In genomic region chr5:18850159-18850558, GRCh38 we compare ENCODE assay signal across 22 cellular contexts.
"Had no signal": no experiment of that assay in that cellular context is flagged by ENCODE, and none has a peak within 500 bp of the region (broad histone marks: within the 10 kb centered on the region; RNA-seq: fewer than 3 reads in every experiment).

No MANE protein-coding gene starts in this region.

- DNase-seq: dorsolateral prefrontal cortex; effector CD4-positive, alpha-beta T cell; heart left ventricle; left ventricle myocardium superior; lower lobe of right lung; mucosa of descending colon; naive B cell; nucleus accumbens; stimulated activated CD4-positive, alpha-beta T cell treated with anti-CD3 and anti-CD28 coated beads, Interleukin-2, amount 100 ng/mL, for 24 hours; stimulated activated CD4-positive, alpha-beta T cell treated with anti-CD3 and anti-CD28 coated beads, Interleukin-4, amount 100 ng/mL, for 24 hours; stimulated activated naive CD4-positive, alpha-beta T cell treated with Interleukin-2 at 50 U/mL for 16 hours; stomach; thyroid gland; trophoblast cell had no signal

- H2AFZ ChIP-seq: hepatocyte had no signal

- H3K27ac ChIP-seq: dorsolateral prefrontal cortex, heart left ventricle, hepatocyte, lower lobe of right lung, prostate gland, right atrium auricular region, stomach, thyroid gland had no signal

- ATAC-seq: heart left ventricle; left ventricle myocardium superior; lower lobe of right lung; mucosa of descending colon; natural killer cell treated with Interleukin-12 subunit alpha and Interleukin-12 subunit beta and Interleukin-15 and Interleukin-18, amount 100 ng/mL, for 72 hours; sciatic nerve; stimulated activated effector memory CD8-positive, alpha-beta T cell treated with anti-CD3 and anti-CD28 coated beads, Interleukin-12 subunit alpha, Interleukin-12 subunit beta, amount 100 ng/mL, for 72 hours had no signal

- H3K4me1 ChIP-seq: heart left ventricle, lower lobe of right lung, prostate gland, right atrium auricular region, stomach, thyroid gland had no signal

- H3K27me3 Mint-ChIP-seq: naive B cell; natural killer cell treated with Interleukin-12 subunit alpha and Interleukin-12 subunit beta and Interleukin-15 and Interleukin-18, amount 100 ng/mL, for 72 hours had no signal

- H3K79me2 ChIP-seq: hepatocyte had no signal

- H3K36me3 Mint-ChIP-seq: naive B cell; natural killer cell treated with Interleukin-12 subunit alpha and Interleukin-12 subunit beta and Interleukin-15 and Interleukin-18, amount 100 ng/mL, for 72 hours; stimulated activated effector memory CD8-positive, alpha-beta T cell treated with anti-CD3 and anti-CD28 coated beads, Interleukin-12 subunit alpha, Interleukin-12 subunit beta, amount 100 ng/mL, for 72 hours had no signal

- H3K4me3 ChIP-seq: dorsolateral prefrontal cortex, heart left ventricle, hepatocyte, lower lobe of right lung, mucosa of descending colon, prostate gland, right atrium auricular region, smooth muscle cell, stomach, thyroid gland had no signal

- H3K4me2 ChIP-seq: hepatocyte, smooth muscle cell had no signal

- H3K9me3 Mint-ChIP-seq: stimulated activated effector memory CD8-positive, alpha-beta T cell treated with anti-CD3 and anti-CD28 coated beads, Interleukin-12 subunit alpha, Interleukin-12 subunit beta, amount 100 ng/mL, for 72 hours had no signal

- H3K4me3 Mint-ChIP-seq: naive B cell; natural killer cell treated with Interleukin-12 subunit alpha and Interleukin-12 subunit beta and Interleukin-15 and Interleukin-18, amount 100 ng/mL, for 72 hours; neural crest cell; stimulated activated effector memory CD8-positive, alpha-beta T cell treated with anti-CD3 and anti-CD28 coated beads, Interleukin-12 subunit alpha, Interleukin-12 subunit beta, amount 100 ng/mL, for 72 hours had no signal

- H3K4me1 Mint-ChIP-seq: naive B cell; stimulated activated effector memory CD8-positive, alpha-beta T cell treated with anti-CD3 and anti-CD28 coated beads, Interleukin-12 subunit alpha, Interleukin-12 subunit beta, amount 100 ng/mL, for 72 hours had no signal

- H3K27ac Mint-ChIP-seq: naive B cell; natural killer cell treated with Interleukin-12 subunit alpha and Interleukin-12 subunit beta and Interleukin-15 and Interleukin-18, amount 100 ng/mL, for 72 hours; stimulated activated effector memory CD8-positive, alpha-beta T cell treated with anti-CD3 and anti-CD28 coated beads, Interleukin-12 subunit alpha, Interleukin-12 subunit beta, amount 100 ng/mL, for 72 hours had no signal

- H3K27me3 ChIP-seq: dorsolateral prefrontal cortex, heart left ventricle, hepatocyte, right atrium auricular region, stomach, thyroid gland had no signal

- H3K9me3 ChIP-seq: heart left ventricle, lower lobe of right lung, mucosa of descending colon, prostate gland, right atrium auricular region, thyroid gland had no signal

- H3K36me3 ChIP-seq: heart left ventricle, lower lobe of right lung, prostate gland, right atrium auricular region, stomach, thyroid gland had no signal
